ENCODE assay signal across 12 cellular contexts in the genomic region with DNA sequence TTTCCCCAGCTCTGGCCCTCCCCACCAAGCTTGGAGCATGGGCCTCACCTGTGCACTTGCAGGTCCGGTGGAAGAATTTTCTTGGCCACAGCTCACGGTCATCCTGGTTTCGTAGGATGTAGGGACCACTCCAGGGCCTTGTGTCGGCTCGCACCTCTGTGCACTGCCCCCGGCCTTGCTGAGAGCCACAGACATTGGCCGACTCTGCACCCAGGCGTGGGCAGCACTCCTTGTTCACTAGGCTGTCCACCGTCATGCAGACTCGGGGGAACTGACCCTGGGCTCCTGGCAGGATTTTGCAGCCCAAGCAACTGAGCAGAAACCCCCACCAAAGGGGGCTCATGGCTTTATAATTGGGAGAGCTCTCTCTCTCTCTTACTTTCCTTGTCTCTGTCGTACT. TPM values are rescaled to one million over a fixed set of nuclear protein-coding genes. Genes with fewer than 3 reads are reported as not detected.
DNase-seq lines count a peak whose midpoint lies in the region; TF ChIP-seq lines count a peak whose summit lies in the region.
"Had no signal": no experiment of that assay in that cellular context is flagged by ENCODE, and none has a peak within 500 bp of the region (broad histone marks: within the 10 kb centered on the region; RNA-seq: fewer than 3 reads in every experiment).

No MANE protein-coding gene starts in this region.

- peaks cover 4% of the 10 kb centered on the region for H3K4me1 ChIP-seq in mesenchymal stem cell (ENCODE audit: control insufficient read depth, insufficient read depth, low read depth, low read length)
- H3K4me1 ChIP-seq in H9 (ENCODE audit: insufficient read depth, low read length), result no peaks in the 10 kb centered on the region

- H2AFZ ChIP-seq in mesenchymal stem cell (ENCODE audit: low read depth, low read length) (no peak overlapping the region), H9 (ENCODE audit: low read length) (no peak overlapping the region)

- H3K79me2 ChIP-seq in H9 (ENCODE audit: insufficient read depth, low read length), result no peaks in the 10 kb centered on the region

- no peak overlapping the region for H3K23ac ChIP-seq in mesenchymal stem cell (ENCODE audit: low read length in 2 of 2)
- no peak overlapping the region for H3K23ac ChIP-seq in H9 (ENCODE audit: insufficient read length, low read depth, low read length)

- TF ChIP-seq CTCF in H9 (conservative IDR thresholded peaks at IDR 0.05), result no peak

- H3K9me3 ChIP-seq in mesenchymal stem cell (ENCODE audit: control insufficient read depth, low read length), result no peaks in the 10 kb centered on the region
- no peaks in the 10 kb centered on the region for H3K9me3 ChIP-seq in H9 (ENCODE audit: control insufficient read depth, low read depth, low read length)

- no peak overlapping the region for H3K14ac ChIP-seq in mesenchymal stem cell (ENCODE audit: low read length in 2 of 2)
- H3K14ac ChIP-seq in H9 (ENCODE audit: insufficient read depth, low read length), result no peak overlapping the region

- H2AK5ac ChIP-seq in mesenchymal stem cell (ENCODE audit: low read length, severe bottlenecking) (no peak overlapping the region), H9 (ENCODE audit: insufficient read length, low read length) (no peak overlapping the region)

- H3K27me3 Mint-ChIP-seq in H9 (ENCODE audit: low read depth), result 0 out of 2 replicates have a peak, but pooled peaks cover 2% of the 10 kb centered on the region
- H3K27me3 Mint-ChIP-seq: CD4-positive, CD25-positive, alpha-beta regulatory T cell had no signal

- no peak overlapping the region for H3T11ph ChIP-seq in H9 (ENCODE audit: low read length)

- H3K9ac ChIP-seq in mesenchymal stem cell (ENCODE audit: low read length) (no peak overlapping the region), H9 (ENCODE audit: extremely low read depth, insufficient read length, low read length) (no peak overlapping the region)

- H3K4ac ChIP-seq in mesenchymal stem cell (ENCODE audit: low read depth in 1 of 2, low read length in 2 of 2), result no peak overlapping the region
- no peak overlapping the region for H3K4ac ChIP-seq in H9 (ENCODE audit: low read depth, low read length)

- H2BK20ac ChIP-seq in H9 (ENCODE audit: low read depth, low read length, poor library complexity, severe bottlenecking), result no peak overlapping the region

- H3K27me3 ChIP-seq in mesenchymal stem cell (ENCODE audit: control insufficient read depth in 1 of 2, insufficient read depth in 1 of 2, low read length in 2 of 2), result no peaks in the 10 kb centered on the region
- H3K27me3 ChIP-seq in H9 (ENCODE audit: insufficient read depth, low read length), result no peaks in the 10 kb centered on the region

- H3K79me1 ChIP-seq in mesenchymal stem cell (replicated peaks; ENCODE audit: low read length, poor library complexity, severe bottlenecking) (no peaks in the 10 kb centered on the region), H9 (ENCODE audit: insufficient read depth, low read depth, low read length, poor library complexity, severe bottlenecking) (no peaks in the 10 kb centered on the region)

- H2BK5ac ChIP-seq in mesenchymal stem cell (ENCODE audit: low read depth, low read length, poor library complexity, severe bottlenecking) (no peak overlapping the region), H9 (ENCODE audit: insufficient read length, low read length) (no peak overlapping the region)

- H3K4me1 Mint-ChIP-seq in H9, result peaks cover 0 to 4% of the 10 kb centered on the region in 2 experiments; a peak in 1 of 4 replicates

- H4K8ac ChIP-seq in mesenchymal stem cell (ENCODE audit: low read length) (no peak overlapping the region), H9 (replicated peaks; ENCODE audit: insufficient read length, low read depth, low read length) (no peak overlapping the region)

- no peak overlapping the region for H3K4me3 ChIP-seq in mesenchymal stem cell (ENCODE audit: insufficient read depth in 1 of 2, low read depth in 1 of 2, low read length in 2 of 2)

- no peak overlapping the region for H3K27ac ChIP-seq in mesenchymal stem cell (ENCODE audit: low read length, poor library complexity, severe bottlenecking)
- H3K27ac ChIP-seq in H9 (ENCODE audit: insufficient read length, low read depth, low read length), result no peak overlapping the region
- H3K27ac ChIP-seq: 22Rv1 had no signal

- no peak overlapping the region for H2BK120ac ChIP-seq in mesenchymal stem cell (ENCODE audit: low read depth, low read length)
- H2BK120ac ChIP-seq in H9 (ENCODE audit: low read depth, low read length, poor library complexity, severe bottlenecking), result no peak overlapping the region

- H3K23me2 ChIP-seq in H9 (ENCODE audit: insufficient read length, low read depth, low read length, poor library complexity, severe bottlenecking), result no peaks in the 10 kb centered on the region

- H3K56ac ChIP-seq in H9 (ENCODE audit: insufficient read length, low read depth, low read length), result no peak overlapping the region

- H2BK15ac ChIP-seq in mesenchymal stem cell (ENCODE audit: low read depth, poor library complexity, severe bottlenecking), result no peak overlapping the region
- H2BK15ac ChIP-seq in H9 (ENCODE audit: low read depth, low read length), result no peak overlapping the region

- H2BK12ac ChIP-seq in mesenchymal stem cell (ENCODE audit: low read length in 2 of 2) (no peak overlapping the region), H9 (ENCODE audit: insufficient read length, low read depth, low read length) (no peak overlapping the region)

- H3K27ac Mint-ChIP-seq in H9, result no peak overlapping the region
- H3K27ac Mint-ChIP-seq: CD4-positive, CD25-positive, alpha-beta regulatory T cell had no signal

- no peaks in the 10 kb centered on the region for H3K9me3 Mint-ChIP-seq in H9

- H4K5ac ChIP-seq in H9 (ENCODE audit: insufficient read length, low read depth, low read length), result no peak overlapping the region

- H3K4me2 ChIP-seq in mesenchymal stem cell (ENCODE audit: low read length, poor library complexity, severe bottlenecking) (no peak overlapping the region), H9 (ENCODE audit: insufficient read depth, insufficient read length, low read length) (no peak overlapping the region)

- no peaks in the 10 kb centered on the region; a peak in 1 of 7 replicates for H3K36me3 Mint-ChIP-seq in H9 (ENCODE audit: insufficient read depth in 1 of 3, low read depth in 3 of 3)
- H3K36me3 Mint-ChIP-seq: CD4-positive, CD25-positive, alpha-beta regulatory T cell had no signal

- no peaks in the 10 kb centered on the region for H4K20me1 ChIP-seq in H9 (ENCODE audit: control insufficient read depth, insufficient read depth, insufficient read length)

- DNase-seq in NCI-H82 (lab: John Stamatoyannopoulos, UW), result peak; percentile 82
- no peak for DNase-seq in NCI-H82 treated with DMSO at 0.1 percent for 48 hours (lab: John Stamatoyannopoulos, UW; ENCODE audit: unreplicated experiment)
- no peak for DNase-seq in mesenchymal stem cell
- DNase-seq in retina, result peak; percentile 50
- DNase-seq in NOMO-1 treated with dmso at 0.1 percent for 144 hours (lab: John Stamatoyannopoulos, UW; ENCODE audit: unreplicated experiment), result no peak
- no peak for DNase-seq in anterior cingulate cortex (lab: John Stamatoyannopoulos, UW)
- no peak for DNase-seq in H9
- DNase-seq: CD4-positive, CD25-positive, alpha-beta regulatory T cell had no signal

- WGBS in mesenchymal stem cell, result 87% methylated on average over 11 of the region's 11 CpGs
- WGBS in H9 (ENCODE audit: extremely low coverage, insufficient read length, low lambda C conversion rate), result no CpG with 5 or more reads among the region's 11 CpGs

- H3K36me3 ChIP-seq in mesenchymal stem cell (ENCODE audit: control insufficient read depth in 1 of 2, insufficient read depth in 2 of 2, low read depth in 1 of 2, low read length in 2 of 2), result no peaks in the 10 kb centered on the region

- no peak overlapping the region for H3K4me3 Mint-ChIP-seq in H9
- H3K4me3 Mint-ChIP-seq: CD4-positive, CD25-positive, alpha-beta regulatory T cell had no signal

- H4K91ac ChIP-seq in mesenchymal stem cell (ENCODE audit: low read length) (peak overlapping the region; percentile 50), H9 (ENCODE audit: insufficient read length, low read depth, low read length) (no peak overlapping the region)

- H3K18ac ChIP-seq in mesenchymal stem cell (ENCODE audit: low read depth in 1 of 2, low read length in 2 of 2), result no peak overlapping the region
- H3K18ac ChIP-seq in H9 (ENCODE audit: insufficient read length, low read depth, low read length), result no peak overlapping the region

RNA-seq across cellular contexts. Expression of gene DCT, which starts 0.6 kb away (rescaled TPM):
- polyA plus RNA-seq in mesenchymal stem cell (2013, experiment 1 of 2), result not detected
- not detected for polyA plus RNA-seq in mesenchymal stem cell (2013, experiment 2 of 2)
- not detected in 2 replicates for total RNA-seq in H9 (2021)
- total RNA-seq: A673, HepG2 had no signal
- polyA plus RNA-seq: BJ, HepG2 had no signal

Comparison
In these comparisons a context has a peak if more than half of its experiments do, and no peak if none do; other contexts are left out.
1. DNase-seq: peak in NCI-H82 (single experiment) and retina (single experiment); none in NCI-H82 treated with DMSO at 0.1 percent for 48 hours (single experiment), mesenchymal stem cell (single experiment), NOMO-1 treated with dmso at 0.1 percent for 144 hours (single experiment), anterior cingulate cortex (0 of 58) and H9 (single experiment).